19 cellular contexts compared by ENCODE assay signal in the genomic region with DNA sequence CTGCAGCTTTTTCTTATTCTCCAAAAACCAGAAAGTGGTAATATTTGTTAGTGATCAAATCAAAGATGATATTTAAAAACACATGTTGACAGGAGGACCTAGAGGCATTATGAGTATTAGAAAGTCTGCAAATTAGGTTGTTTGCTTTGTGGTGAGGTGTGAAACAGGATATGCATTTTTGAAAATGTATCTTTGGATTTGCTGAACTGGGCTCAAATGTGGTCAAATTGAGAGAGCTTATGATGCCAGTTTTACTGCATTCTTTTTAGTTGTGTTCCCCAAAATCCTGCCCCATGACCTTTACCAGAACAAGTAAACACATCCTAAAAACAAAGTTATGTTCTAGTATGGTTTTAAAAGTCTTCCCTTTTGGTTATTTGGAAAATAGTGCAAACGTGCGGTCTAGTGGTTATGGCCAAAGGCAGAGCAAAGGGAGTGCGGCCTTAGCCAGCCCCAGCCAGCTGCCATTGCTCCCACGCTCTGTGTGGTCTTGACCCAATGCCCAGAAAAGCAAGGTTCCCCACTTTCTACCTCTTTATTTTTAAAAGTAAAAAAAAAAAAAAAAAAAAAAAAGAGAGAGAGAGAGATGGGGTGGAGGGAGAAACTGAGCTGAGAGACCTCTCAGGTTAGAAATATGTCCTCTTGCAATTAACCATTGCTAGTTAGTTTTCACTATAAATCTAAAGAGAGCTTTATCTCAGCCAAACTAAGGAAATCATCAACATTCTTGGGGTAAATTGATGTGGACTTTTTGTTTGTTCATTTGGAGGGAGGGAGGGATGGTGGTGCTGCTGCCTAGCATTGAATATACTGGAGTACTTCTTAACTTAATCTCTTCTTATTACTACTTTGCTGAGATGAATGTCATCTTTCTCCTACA.
"Had no signal": no experiment of that assay in that cellular context is flagged by ENCODE, and none has a peak within 500 bp of the region (broad histone marks: within the 10 kb centered on the region; RNA-seq: fewer than 3 reads in every experiment).

No MANE protein-coding gene starts in this region.

- H3K27me3 ChIP-seq: colonic mucosa, neutrophil, tibial nerve had no signal

- H3K4me3 ChIP-seq: colonic mucosa, tibial nerve had no signal

- H3K36me3 ChIP-seq: neutrophil, tibial nerve had no signal

- DNase-seq: activated CD4-positive, alpha-beta memory T cell treated with anti-CD3 and anti-CD28 coated beads, Interleukin-2, amount 10 ng/mL, durations not matched to agents 7 days and 5 days; activated CD4-positive, alpha-beta T cell treated with anti-CD3 and anti-CD28 coated beads for 36 hours; activated CD8-positive, alpha-beta memory T cell treated with anti-CD3 and anti-CD28 coated beads, Interleukin-2, amount 10 ng/mL, durations not matched to agents 7 days and 5 days; activated naive CD4-positive, alpha-beta T cell treated with Interleukin-2 at 50 U/mL for 16 hours; activated naive CD8-positive, alpha-beta T cell treated with anti-CD3 and anti-CD28 coated beads, Interleukin-2, amount 10 ng/mL, durations not matched to agents 7 days and 5 days; central memory CD4-positive, alpha-beta T cell; colonic mucosa; foreskin melanocyte; mesenchymal stem cell; naive thymus-derived CD8-positive, alpha-beta T cell; stimulated activated CD4-positive, alpha-beta T cell treated with anti-CD3 and anti-CD28 coated beads, Interleukin-12 subunit alpha, Interleukin-12 subunit beta, amount 100 ng/mL, for 4 hours; stimulated activated CD4-positive, alpha-beta T cell treated with anti-CD3 and anti-CD28 coated beads, Interleukin-1b, Interleukin-23, amount 100 ng/mL, for 48 hours; stimulated activated naive CD8-positive, alpha-beta T cell treated with anti-CD3 and anti-CD28 coated beads, Interleukin-15, Interleukin-2, amounts not matched to agents 100 U/mL and 50 U/mL, for 24 hours had no signal

- H3K27ac Mint-ChIP-seq: activated CD4-positive, alpha-beta memory T cell treated with anti-CD3 and anti-CD28 coated beads, Interleukin-2, amount 10 ng/mL, durations not matched to agents 7 days and 5 days; activated CD4-positive, alpha-beta T cell treated with anti-CD3 and anti-CD28 coated beads for 36 hours; activated CD8-positive, alpha-beta memory T cell treated with anti-CD3 and anti-CD28 coated beads, Interleukin-2, amount 10 ng/mL, durations not matched to agents 7 days and 5 days; activated naive CD8-positive, alpha-beta T cell treated with anti-CD3 and anti-CD28 coated beads, Interleukin-2, amount 10 ng/mL, durations not matched to agents 7 days and 5 days; activated T-helper 17 cell treated with anti-CD3 and anti-CD28 coated beads, Interleukin-2, amount 50 U/mL, for 72 hours; brain; T-helper 2 cell treated with Interferon-gamma antibody and Interleukin-4, amounts not matched to agents 5 μg/mL and 100 μg/mL, for 36 hours; WTC11 had no signal

- H3K27ac ChIP-seq: colonic mucosa, neutrophil had no signal

- H3K27me3 Mint-ChIP-seq: activated CD4-positive, alpha-beta memory T cell treated with anti-CD3 and anti-CD28 coated beads, Interleukin-2, amount 10 ng/mL, durations not matched to agents 7 days and 5 days; activated CD4-positive, alpha-beta T cell treated with anti-CD3 and anti-CD28 coated beads for 36 hours; activated CD8-positive, alpha-beta memory T cell treated with anti-CD3 and anti-CD28 coated beads, Interleukin-2, amount 10 ng/mL, durations not matched to agents 7 days and 5 days; activated naive CD8-positive, alpha-beta T cell treated with anti-CD3 and anti-CD28 coated beads, Interleukin-2, amount 10 ng/mL, durations not matched to agents 7 days and 5 days; activated T-helper 17 cell treated with anti-CD3 and anti-CD28 coated beads, Interleukin-2, amount 50 U/mL, for 72 hours; naive thymus-derived CD8-positive, alpha-beta T cell had no signal

- H3K36me3 Mint-ChIP-seq: brain, WTC11 had no signal

- ATAC-seq: activated CD4-positive, alpha-beta T cell treated with anti-CD3 and anti-CD28 coated beads for 36 hours; activated CD8-positive, alpha-beta memory T cell treated with anti-CD3 and anti-CD28 coated beads, Interleukin-2, amount 10 ng/mL, durations not matched to agents 7 days and 5 days; activated T-helper 17 cell treated with anti-CD3 and anti-CD28 coated beads, Interleukin-2, amount 50 U/mL, for 72 hours; naive thymus-derived CD8-positive, alpha-beta T cell; stimulated activated naive CD8-positive, alpha-beta T cell treated with anti-CD3 and anti-CD28 coated beads, Interleukin-15, Interleukin-2, amounts not matched to agents 100 U/mL and 50 U/mL, for 24 hours; WTC11 had no signal

- H3K4me1 ChIP-seq: colonic mucosa had no signal

- H3K4me3 Mint-ChIP-seq: activated CD4-positive, alpha-beta memory T cell treated with anti-CD3 and anti-CD28 coated beads, Interleukin-2, amount 10 ng/mL, durations not matched to agents 7 days and 5 days; activated CD4-positive, alpha-beta T cell treated with anti-CD3 and anti-CD28 coated beads for 36 hours; activated CD8-positive, alpha-beta memory T cell treated with anti-CD3 and anti-CD28 coated beads, Interleukin-2, amount 10 ng/mL, durations not matched to agents 7 days and 5 days; activated naive CD8-positive, alpha-beta T cell treated with anti-CD3 and anti-CD28 coated beads, Interleukin-2, amount 10 ng/mL, durations not matched to agents 7 days and 5 days; activated T-helper 17 cell treated with anti-CD3 and anti-CD28 coated beads, Interleukin-2, amount 50 U/mL, for 72 hours; brain; naive thymus-derived CD8-positive, alpha-beta T cell; T-helper 2 cell treated with Interferon-gamma antibody and Interleukin-4, amounts not matched to agents 5 μg/mL and 100 μg/mL, for 36 hours; WTC11 had no signal

- H3K9me3 Mint-ChIP-seq: activated CD4-positive, alpha-beta memory T cell treated with anti-CD3 and anti-CD28 coated beads, Interleukin-2, amount 10 ng/mL, durations not matched to agents 7 days and 5 days; activated T-helper 17 cell treated with anti-CD3 and anti-CD28 coated beads, Interleukin-2, amount 50 U/mL, for 72 hours; T-helper 2 cell treated with Interferon-gamma antibody and Interleukin-4, amounts not matched to agents 5 μg/mL and 100 μg/mL, for 36 hours; WTC11 had no signal

- H3K4me1 Mint-ChIP-seq: activated T-helper 17 cell treated with anti-CD3 and anti-CD28 coated beads, Interleukin-2, amount 50 U/mL, for 72 hours; brain; WTC11 had no signal

- H3K9me3 ChIP-seq: colonic mucosa, neutrophil, tibial nerve had no signal
